Comparison of ENCODE assay signal across 13 cellular contexts in genomic region chr12:68497112-68497511, GRCh38.
A peak's percentile ranks its signal among the peaks of the same experiment; 100 is the strongest.
DNase-seq lines count a peak whose midpoint lies in the region; ATAC-seq and TF ChIP-seq lines count a peak whose summit lies in the region.
"Had no signal": no experiment of that assay in that cellular context is flagged by ENCODE, and none has a peak within 500 bp of the region (broad histone marks: within the 10 kb centered on the region; RNA-seq: fewer than 3 reads in every experiment).

No MANE protein-coding gene starts in this region.

- ATAC-seq in HG03378 (IDR thresholded peaks at IDR 0.05; ENCODE audit: unreplicated experiment), result peak; percentile 51
- peak; percentile 91 for ATAC-seq in stimulated activated naive CD8-positive, alpha-beta T cell treated with anti-CD3 and anti-CD28 coated beads, Interleukin-15, amount 100 ng/mL, for 72 hours
- ATAC-seq in GM18907 (IDR thresholded peaks at IDR 0.05; ENCODE audit: unreplicated experiment), result no peak

- H3K9me3 ChIP-seq in suprapubic skin, result no peaks in the 10 kb centered on the region
- H3K9me3 ChIP-seq: colonic mucosa, gastroesophageal sphincter had no signal

- intact Hi-C loops in activated naive CD4-positive, alpha-beta T cell treated with anti-CD3 and anti-CD28 coated beads for 36 hours (cut with micrococcal nuclease), result loop anchor here (1.0 to 10.0 kb wide), 11 partner anchors 16 to 568 kb away; partner anchors contain the start of genes IFNG-AS1, MDM2 and RAP1B

- H3K4me1 Mint-ChIP-seq in activated naive CD4-positive, alpha-beta T cell treated with anti-CD3 and anti-CD28 coated beads for 36 hours (ENCODE audit: low read depth), result peaks cover 28% of the 10 kb centered on the region
- H3K4me1 Mint-ChIP-seq in activated naive CD8-positive, alpha-beta T cell treated with anti-CD3 and anti-CD28 coated beads for 36 hours, result peaks cover 39% of the 10 kb centered on the region
- H3K4me1 Mint-ChIP-seq in stimulated activated naive CD8-positive, alpha-beta T cell treated with anti-CD3 and anti-CD28 coated beads, Interleukin-15, amount 100 ng/mL, for 72 hours, result peaks cover 49% of the 10 kb centered on the region

- TF ChIP-seq EP300 in suprapubic skin (IDR thresholded peaks at IDR 0.05), result no peak

- CTCF ChIA-PET in activated naive CD4-positive, alpha-beta T cell treated with anti-CD3 and anti-CD28 coated beads for 36 hours (lab: Charles Lee), result interaction anchor here (0.9 to 2.5 kb wide), 3 partner anchors 42 to 163 kb away, joined by 3 to 9 read pairs (median 5); no protein-coding TSS in a partner anchor

- WGBS in suprapubic skin, result 73% methylated on average over 4 of the region's 4 CpGs

- H3K27ac Mint-ChIP-seq in activated naive CD4-positive, alpha-beta T cell treated with anti-CD3 and anti-CD28 coated beads for 36 hours, result peak overlapping the region; percentile 80
- H3K27ac Mint-ChIP-seq in activated naive CD8-positive, alpha-beta T cell treated with anti-CD3 and anti-CD28 coated beads for 36 hours, result peak overlapping the region; percentile 84
- H3K27ac Mint-ChIP-seq in stimulated activated naive CD8-positive, alpha-beta T cell treated with anti-CD3 and anti-CD28 coated beads, Interleukin-15, amount 100 ng/mL, for 72 hours, result peak overlapping the region; percentile 91 to 93

- H3K36me3 Mint-ChIP-seq in activated naive CD4-positive, alpha-beta T cell treated with anti-CD3 and anti-CD28 coated beads for 36 hours (ENCODE audit: low read depth), result no peaks in the 10 kb centered on the region
- H3K36me3 Mint-ChIP-seq in activated naive CD8-positive, alpha-beta T cell treated with anti-CD3 and anti-CD28 coated beads for 36 hours, result peaks cover 9% of the 10 kb centered on the region

- no peaks in the 10 kb centered on the region for H3K9me3 Mint-ChIP-seq in activated naive CD4-positive, alpha-beta T cell treated with anti-CD3 and anti-CD28 coated beads for 36 hours
- peaks cover 5% of the 10 kb centered on the region for H3K9me3 Mint-ChIP-seq in activated naive CD8-positive, alpha-beta T cell treated with anti-CD3 and anti-CD28 coated beads for 36 hours
- H3K9me3 Mint-ChIP-seq in stimulated activated naive CD8-positive, alpha-beta T cell treated with anti-CD3 and anti-CD28 coated beads, Interleukin-15, amount 100 ng/mL, for 72 hours, result no peaks in the 10 kb centered on the region

- no peaks in the 10 kb centered on the region for H3K27me3 ChIP-seq in suprapubic skin
- H3K27me3 ChIP-seq: colonic mucosa, gastroesophageal sphincter had no signal

- no peaks in the 10 kb centered on the region for H3K4me1 ChIP-seq in suprapubic skin
- H3K4me1 ChIP-seq: colonic mucosa had no signal

- H3K4me3 Mint-ChIP-seq in activated naive CD4-positive, alpha-beta T cell treated with anti-CD3 and anti-CD28 coated beads for 36 hours, result peak overlapping the region; percentile 35
- H3K4me3 Mint-ChIP-seq in activated naive CD8-positive, alpha-beta T cell treated with anti-CD3 and anti-CD28 coated beads for 36 hours, result peak overlapping the region; percentile 12
- peak overlapping the region; percentile 63 to 64 for H3K4me3 Mint-ChIP-seq in stimulated activated naive CD8-positive, alpha-beta T cell treated with anti-CD3 and anti-CD28 coated beads, Interleukin-15, amount 100 ng/mL, for 72 hours

- no peaks in the 10 kb centered on the region for H3K27me3 Mint-ChIP-seq in activated naive CD4-positive, alpha-beta T cell treated with anti-CD3 and anti-CD28 coated beads for 36 hours (ENCODE audit: low read depth)
- H3K27me3 Mint-ChIP-seq in activated naive CD8-positive, alpha-beta T cell treated with anti-CD3 and anti-CD28 coated beads for 36 hours, result no peaks in the 10 kb centered on the region
- H3K27me3 Mint-ChIP-seq in stimulated activated naive CD8-positive, alpha-beta T cell treated with anti-CD3 and anti-CD28 coated beads, Interleukin-15, amount 100 ng/mL, for 72 hours, result no peaks in the 10 kb centered on the region

- TF ChIP-seq CTCF in suprapubic skin (IDR thresholded peaks at IDR 0.05), result no peak

- no peak overlapping the region for H3K27ac ChIP-seq in suprapubic skin
- H3K27ac ChIP-seq: colonic mucosa had no signal

- no peak overlapping the region for H3K4me3 ChIP-seq in suprapubic skin
- H3K4me3 ChIP-seq: colonic mucosa, gastroesophageal sphincter had no signal

- peak; percentile 15 for DNase-seq in activated naive CD4-positive, alpha-beta T cell treated with anti-CD3 and anti-CD28 coated beads for 36 hours
- no peak for DNase-seq in activated naive CD4-positive, alpha-beta T cell treated with Interleukin-2 at 50 U/mL for 16 hours
- DNase-seq in activated naive CD8-positive, alpha-beta T cell treated with anti-CD3 and anti-CD28 coated beads for 36 hours, result no peak
- peak in 1 of 2 donors; percentile 15 for DNase-seq in stimulated activated naive CD8-positive, alpha-beta T cell treated with anti-CD3 and anti-CD28 coated beads, Interleukin-15, amount 100 ng/mL, for 72 hours
- DNase-seq in suprapubic skin (ENCODE audit: low spot score in 2 of 2), result no peak
- DNase-seq in T-helper 9 cell, result no peak
- DNase-seq: colonic mucosa, NCI-H1436 treated with DMSO at 0.1 percent for 48 hours, NCI-H82, occipital lobe had no signal

- no peak for TF ChIP-seq POLR2A in suprapubic skin (IDR thresholded peaks at IDR 0.05)

- H3K36me3 ChIP-seq in suprapubic skin, result no peaks in the 10 kb centered on the region
- H3K36me3 ChIP-seq: colonic mucosa, gastroesophageal sphincter had no signal

Comparison
In these comparisons a context has a peak if more than half of its experiments do, and no peak if none do; other contexts are left out.
1. H3K4me3 Mint-ChIP-seq: peak in every context shown above with its lines; median percentile 64 in stimulated activated naive CD8-positive, alpha-beta T cell treated with anti-CD3 and anti-CD28 coated beads, Interleukin-15, amount 100 ng/mL, for 72 hours; 35 in activated naive CD4-positive, alpha-beta T cell treated with anti-CD3 and anti-CD28 coated beads for 36 hours; 12 in activated naive CD8-positive, alpha-beta T cell treated with anti-CD3 and anti-CD28 coated beads for 36 hours.